15 cellular contexts compared by ENCODE assay signal in the genomic region with DNA sequence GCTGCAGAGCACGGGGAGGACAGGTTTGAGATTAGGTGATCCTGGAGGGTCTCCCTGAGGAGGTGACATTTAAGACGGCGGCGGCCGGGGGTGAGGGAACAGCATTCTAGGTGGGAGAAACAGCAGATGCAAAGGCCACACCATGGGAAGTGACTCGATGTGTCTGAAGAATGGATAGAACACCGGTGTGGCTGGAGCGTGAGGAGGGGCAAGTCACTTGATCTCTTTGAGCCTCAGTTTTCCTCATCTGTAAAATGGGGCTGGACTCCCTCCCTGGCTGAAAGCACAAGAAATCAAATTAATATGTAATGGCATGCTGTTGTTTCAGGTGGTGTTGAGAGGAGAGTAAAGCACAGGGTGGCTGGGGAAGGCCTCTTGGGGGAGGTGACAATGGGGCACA. TPM values are rescaled to one million over a fixed set of nuclear protein-coding genes. Genes with fewer than 3 reads are reported as not detected.
A peak's percentile ranks its signal among the peaks of the same experiment; 100 is the strongest.
DNase-seq lines count a peak whose midpoint lies in the region; ATAC-seq, FAIRE-seq and TF ChIP-seq lines count a peak whose summit lies in the region.
"Had no signal": no experiment of that assay in that cellular context is flagged by ENCODE, and none has a peak within 500 bp of the region (broad histone marks: within the 10 kb centered on the region; RNA-seq: fewer than 3 reads in every experiment).

No MANE protein-coding gene starts in this region.

- H2BK15ac ChIP-seq in H1 (ENCODE audit: low read length) (peak overlapping the region; percentile 92; the same call in 1 of the 2 replicates), neuronal stem cell (ENCODE audit: low read length) (no peak overlapping the region)

- H3K23ac ChIP-seq in H1 (ENCODE audit: insufficient read length) (no peak overlapping the region), neuronal stem cell (ENCODE audit: low read depth, low read length, poor library complexity) (no peak overlapping the region)

- peak overlapping the region; percentile 72; the same call in 1 of the 2 replicates for H2BK20ac ChIP-seq in H1 (ENCODE audit: low read length)

- CTCF ChIA-PET in H1 (lab: Charles Lee; ENCODE audit: partially characterized antibody) = no interaction called here

- H4K20me1 ChIP-seq in H1 (replicated peaks in 1 of 2; ENCODE audit: control insufficient read depth in 1 of 2, insufficient read depth in 2 of 2, low read length in 2 of 2) = no peaks in the 10 kb centered on the region
- H4K20me1 ChIP-seq: BLaER1 treated with 17β-estradiol and CSF1 and Interleukin-3, amounts not matched to agents 10 nM and 100 nM had no signal

- H3K4me2 ChIP-seq in H1 (ENCODE audit: insufficient read depth in 1 of 2, low read depth in 2 of 2, low read length in 2 of 2) (no peak overlapping the region), neuronal stem cell (ENCODE audit: insufficient read depth, low read length, poor library complexity, severe bottlenecking) (no peak overlapping the region)

- H3K4me1 ChIP-seq in H1 (replicated peaks in 1 of 4; ENCODE audit: control insufficient read depth in 3 of 4, insufficient read depth in 4 of 4, low read length in 3 of 4) (peaks cover 0 to 10% (median 5%) of the 10 kb centered on the region in 4 experiments; a peak in 6 of 7 replicates), neuronal stem cell (ENCODE audit: control insufficient read depth in 2 of 2, insufficient read depth in 1 of 2, low read depth in 1 of 2, low read length in 2 of 2) (peaks cover 8 to 10% of the 10 kb centered on the region in 2 donors)
- H3K4me1 ChIP-seq: HAP-1 had no signal

- no peak overlapping the region for H3K56ac ChIP-seq in H1 (replicated peaks; ENCODE audit: insufficient read length, low read depth, low read length)

- no peaks in the 10 kb centered on the region for H3K36me3 Mint-ChIP-seq in activated T-helper 17 cell treated with anti-CD3 and anti-CD28 coated beads, Interleukin-2, amount 50 U/mL, for 72 hours (ENCODE audit: low read depth)
- H3K36me3 Mint-ChIP-seq: CD8-positive, alpha-beta T cell; IgD-negative memory B cell had no signal

- no peak overlapping the region for H3K27ac Mint-ChIP-seq in activated T-helper 17 cell treated with anti-CD3 and anti-CD28 coated beads, Interleukin-2, amount 50 U/mL, for 72 hours
- H3K27ac Mint-ChIP-seq: B cell; CD8-positive, alpha-beta T cell had no signal

- H3K9ac ChIP-seq in H1 (replicated peaks in 1 of 4; ENCODE audit: extremely low read depth in 1 of 4, low read depth in 3 of 4, low read length in 3 of 4) (no peak overlapping the region), neuronal stem cell (ENCODE audit: low read depth, low read length, poor library complexity) (no peak overlapping the region)
- H3K9ac ChIP-seq: BLaER1 treated with 17β-estradiol and CSF1 and Interleukin-3, amounts not matched to agents 10 nM and 100 nM had no signal

- no peak for FAIRE-seq in H1 (lab: Jason Lieb, UNC)

- H3K36me3 ChIP-seq in H1 (ENCODE audit: control insufficient read depth in 2 of 4, insufficient read depth in 4 of 4, low read length in 3 of 4) = no peaks in the 10 kb centered on the region
- H3K36me3 ChIP-seq in neuronal stem cell (replicated peaks in 1 of 2; ENCODE audit: control insufficient read depth in 2 of 2, insufficient read depth in 2 of 2, low read length in 2 of 2) = no peaks in the 10 kb centered on the region
- H3K36me3 ChIP-seq: BLaER1 treated with 17β-estradiol and CSF1 and Interleukin-3, amounts not matched to agents 10 nM and 100 nM; HAP-1 had no signal

- H3K9me3 ChIP-seq in H1 (ENCODE audit: insufficient read depth in 2 of 2, low read depth in 1 of 2, low read length in 1 of 2) (peaks cover 5% of the 10 kb centered on the region in 2 experiments; a peak in 2 of 4 replicates), neuronal stem cell (replicated peaks in 1 of 2; ENCODE audit: control insufficient read depth in 2 of 2, insufficient read depth in 1 of 2, low read depth in 1 of 2, low read length in 2 of 2) (peaks cover 7 to 12% of the 10 kb centered on the region in 2 donors)
- H3K9me3 ChIP-seq: HAP-1 had no signal

- 89% methylated on average over 8 of the region's 8 CpGs; no CpG with 5 or more reads in 1 of the 2 experiments for WGBS in H1 (ENCODE audit: extremely low coverage in 1 of 2, insufficient coverage in 1 of 2, insufficient read length in 1 of 2, insufficient replicate concordance in 2 of 2, low coverage in 1 of 2, low lambda C conversion rate in 2 of 2, missing lambda C conversion rate in 1 of 2), 2 experiments
- no CpG with 5 or more reads among the region's 8 CpGs for WGBS in neuronal stem cell (ENCODE audit: extremely low coverage in 2 of 2, insufficient read length in 2 of 2, insufficient replicate concordance in 1 of 2), 2 donors

- DNase-seq in Right ventricle myocardium inferior (ENCODE audit: missing footprints) (peak; percentile 59), Right ventricle myocardium superior (no peak), H1 (ENCODE audit: low read depth in 1 of 2, low spot score in 2 of 2) (no peak), neuronal stem cell (ENCODE audit: low spot score) (no peak), NOMO-1 (lab: John Stamatoyannopoulos, UW; ENCODE audit: unreplicated experiment in 2 of 2) (no peak), NCI-H1092 treated with DMSO at 0.1 percent for 48 hours (lab: John Stamatoyannopoulos, UW) (no peak)
- DNase-seq: Calu3; CD8-positive, alpha-beta T cell; GF-D8 had no signal

- H2BK5ac ChIP-seq in H1 (ENCODE audit: low read depth, low read length) (peak overlapping the region; percentile 80; the same call in 1 of the 2 replicates), neuronal stem cell (ENCODE audit: low read length) (no peak overlapping the region)

- POLR2A ChIA-PET in H1 (lab: Charles Lee; ENCODE audit: partially characterized antibody) = no interaction called here

- H3K4me1 Mint-ChIP-seq in activated T-helper 17 cell treated with anti-CD3 and anti-CD28 coated beads, Interleukin-2, amount 50 U/mL, for 72 hours = no peaks in the 10 kb centered on the region
- H3K4me1 Mint-ChIP-seq: B cell, IgD-negative memory B cell had no signal

- H2BK120ac ChIP-seq in H1 (replicated peaks; ENCODE audit: low read depth, low read length) (no peak overlapping the region), neuronal stem cell (ENCODE audit: low read depth, low read length) (no peak overlapping the region)

- intact Hi-C loops in Right ventricle myocardium inferior (cut with DNase I) = no loop called here
- intact Hi-C loops in Right ventricle myocardium superior (cut with DNase I) = loop anchor here (10.0 kb wide), 1 partner anchor 97 kb away; no protein-coding TSS in a partner anchor

- H3K79me1 ChIP-seq in H1 (ENCODE audit: low read depth, low read length) (no peaks in the 10 kb centered on the region), neuronal stem cell (ENCODE audit: low read depth, low read length) (no peaks in the 10 kb centered on the region)

- H4K5ac ChIP-seq in H1 (ENCODE audit: insufficient read length, low read depth, low read length) = no peak overlapping the region

- H2AK5ac ChIP-seq in H1 (ENCODE audit: low read depth, low read length) (0 out of 2 replicates have a peak overlapping the region, but pooled peaks have one; percentile 17), neuronal stem cell (ENCODE audit: low read depth, low read length) (peak overlapping the region; percentile 41)

- H2AFZ ChIP-seq in H1 (ENCODE audit: low read length) = no peak overlapping the region
- no peak overlapping the region for H2AFZ ChIP-seq in neuronal stem cell (ENCODE audit: low read length)

- no peaks in the 10 kb centered on the region for H3K79me2 ChIP-seq in H1 (ENCODE audit: control insufficient read depth in 1 of 2, insufficient read depth in 2 of 2, low read length in 2 of 2)

- H4K91ac ChIP-seq in H1 (replicated peaks; ENCODE audit: insufficient read length, low read length) (no peak overlapping the region), neuronal stem cell (ENCODE audit: low read depth, low read length, poor library complexity) (no peak overlapping the region)

- H3K4me3 ChIP-seq in H1 (ENCODE audit: extremely low read depth in 1 of 4, insufficient read depth in 2 of 4, low read depth in 3 of 4, low read length in 4 of 4) = no peak overlapping the region
- H3K4me3 ChIP-seq in neuronal stem cell (ENCODE audit: low read length in 2 of 2) = no peak overlapping the region
- H3K4me3 ChIP-seq: BLaER1 treated with 17β-estradiol and CSF1 and Interleukin-3, amounts not matched to agents 10 nM and 100 nM; HAP-1 had no signal

- no peak overlapping the region for H3K18ac ChIP-seq in H1 (ENCODE audit: extremely low read depth, low read length)
- no peak overlapping the region for H3K18ac ChIP-seq in neuronal stem cell (ENCODE audit: low read length)

- TF ChIP-seq CTCF in H1 (IDR thresholded peaks at IDR 0.05; ENCODE audit: control extremely low read depth in 1 of 3, insufficient read depth in 1 of 3, low read depth in 1 of 3, low read length in 3 of 3) = no peak

- H2BK12ac ChIP-seq in H1 (ENCODE audit: low read depth, low read length) = peak overlapping the region; percentile 55; the same call in 1 of the 2 replicates
- peak overlapping the region; percentile 67 for H2BK12ac ChIP-seq in neuronal stem cell (ENCODE audit: low read length)

- TF ChIP-seq EP300 in H1 (IDR thresholded peaks at IDR 0.05; ENCODE audit: borderline replicate concordance in 1 of 2, low read depth in 2 of 2, low read length in 2 of 2) = no peak

- no peak overlapping the region for H3K4me3 Mint-ChIP-seq in activated T-helper 17 cell treated with anti-CD3 and anti-CD28 coated beads, Interleukin-2, amount 50 U/mL, for 72 hours
- H3K4me3 Mint-ChIP-seq: B cell; CD8-positive, alpha-beta T cell had no signal

- ATAC-seq in Right ventricle myocardium inferior (no peak), Right ventricle myocardium superior (ENCODE audit: poor library complexity) (no peak)
- no peak for ATAC-seq in activated T-helper 17 cell treated with anti-CD3 and anti-CD28 coated beads, Interleukin-2, amount 50 U/mL, for 72 hours (replicated peaks)
- ATAC-seq: CD8-positive, alpha-beta T cell had no signal

- H3K23me2 ChIP-seq in H1 (ENCODE audit: low read depth, low read length) = no peaks in the 10 kb centered on the region; the same call in 1 of the 2 replicates

- H3K27me3 ChIP-seq in H1 (replicated peaks in 1 of 4; ENCODE audit: control insufficient read depth in 3 of 4, extremely low read depth in 1 of 4, insufficient read depth in 3 of 4, low read length in 3 of 4) = no peaks in the 10 kb centered on the region
- H3K27me3 ChIP-seq in neuronal stem cell (ENCODE audit: control insufficient read depth in 3 of 3, insufficient read depth in 3 of 3, low read depth in 1 of 3, low read length in 3 of 3) = no peaks in the 10 kb centered on the region
- H3K27me3 ChIP-seq: BLaER1 treated with 17β-estradiol and CSF1 and Interleukin-3, amounts not matched to agents 10 nM and 100 nM had no signal

- TF ChIP-seq RAD21 in H1 (IDR thresholded peaks at IDR 0.05 in 1 of 2, conservative IDR thresholded peaks at IDR 0.05 in 1 of 2; ENCODE audit: low read depth in 2 of 2, low read length in 2 of 2) = no peak

- H3K14ac ChIP-seq in H1 (ENCODE audit: insufficient read length) = no peak overlapping the region
- no peak overlapping the region for H3K14ac ChIP-seq in neuronal stem cell (ENCODE audit: low read length)

- H3K4ac ChIP-seq in H1 (replicated peaks; ENCODE audit: insufficient read length, low read depth, low read length) (no peak overlapping the region), neuronal stem cell (ENCODE audit: low read length) (no peak overlapping the region)

- H3K9me3 Mint-ChIP-seq in activated T-helper 17 cell treated with anti-CD3 and anti-CD28 coated beads, Interleukin-2, amount 50 U/mL, for 72 hours = peaks cover 5% of the 10 kb centered on the region

- H3K27me3 Mint-ChIP-seq in activated T-helper 17 cell treated with anti-CD3 and anti-CD28 coated beads, Interleukin-2, amount 50 U/mL, for 72 hours = no peaks in the 10 kb centered on the region

- H4K8ac ChIP-seq in H1 (ENCODE audit: extremely low read depth, insufficient read depth, low read length) (no peak overlapping the region), neuronal stem cell (ENCODE audit: low read depth, low read length) (no peak overlapping the region)

- no peak overlapping the region for H3K27ac ChIP-seq in H1 (ENCODE audit: low read depth, low read length)
- H3K27ac ChIP-seq in neuronal stem cell (replicated peaks; ENCODE audit: low read length) = no peak overlapping the region
- H3K27ac ChIP-seq: BLaER1 treated with 17β-estradiol and CSF1 and Interleukin-3, amounts not matched to agents 10 nM and 100 nM; HL-60 had no signal

- TF ChIP-seq POLR2A in H1 (IDR thresholded peaks at IDR 0.05; ENCODE audit: control extremely low read depth in 1 of 2, low read depth in 2 of 2, low read length in 2 of 2) = no peak

RNA-seq across cellular contexts. Expression of a gene that starts 10.0 kb away (rescaled TPM):
- total RNA-seq in Right ventricle myocardium inferior (134 TPM), Right ventricle myocardium superior (133 TPM)
- 275 TPM in 2 replicates for total RNA-seq in H1 (2021; fragmentation: NEBNext Ultra II Directional; extraction: Animal tissue kit (Norgen Biotek cat#: 25700))
- 14.8 and 25.3 TPM in 2 replicates for polyA plus RNA-seq in H1 (2011; rRNA removed)
- polyA plus RNA-seq in H1 (2011; cell fraction: cytosol; rRNA removed) = 13.5 TPM
- polyA plus RNA-seq in H1 (2011; cell fraction: nucleus; rRNA removed) = 54.3 TPM
- 125 to 153 TPM (median 138 TPM) in 4 replicates for polyA plus RNA-seq in H1 (2012, experiment 1 of 2)
- polyA plus RNA-seq in H1 (2012, experiment 2 of 2) = 70.3 TPM
- polyA plus RNA-seq in H1 (2013, experiment 1 of 2) = 103 TPM
- 111 TPM for polyA plus RNA-seq in H1 (2013, experiment 2 of 2)
- polyA minus RNA-seq in H1 (2011; rRNA and poly(A)+ RNA removed) = 28.8 and 30.2 TPM in 2 replicates
- 93.4 TPM for polyA minus RNA-seq in H1 (2011; cell fraction: cytosol; rRNA and poly(A)+ RNA removed)
- polyA minus RNA-seq in H1 (2011; cell fraction: nucleus; rRNA and poly(A)+ RNA removed) = 81.3 TPM
- polyA plus RNA-seq in neuronal stem cell (2013, experiment 1 of 2) = 80.7 TPM
- 80.2 TPM for polyA plus RNA-seq in neuronal stem cell (2013, experiment 2 of 2)
- 10 to 100 TPM; 72.8 to 87.8 TPM for total RNA-seq in activated T-helper 17 cell treated with anti-CD3 and anti-CD28 coated beads, Interleukin-2, amount 50 U/mL, for 72 hours
